ENCODE assay signal across 8 cellular contexts in the genomic region with DNA sequence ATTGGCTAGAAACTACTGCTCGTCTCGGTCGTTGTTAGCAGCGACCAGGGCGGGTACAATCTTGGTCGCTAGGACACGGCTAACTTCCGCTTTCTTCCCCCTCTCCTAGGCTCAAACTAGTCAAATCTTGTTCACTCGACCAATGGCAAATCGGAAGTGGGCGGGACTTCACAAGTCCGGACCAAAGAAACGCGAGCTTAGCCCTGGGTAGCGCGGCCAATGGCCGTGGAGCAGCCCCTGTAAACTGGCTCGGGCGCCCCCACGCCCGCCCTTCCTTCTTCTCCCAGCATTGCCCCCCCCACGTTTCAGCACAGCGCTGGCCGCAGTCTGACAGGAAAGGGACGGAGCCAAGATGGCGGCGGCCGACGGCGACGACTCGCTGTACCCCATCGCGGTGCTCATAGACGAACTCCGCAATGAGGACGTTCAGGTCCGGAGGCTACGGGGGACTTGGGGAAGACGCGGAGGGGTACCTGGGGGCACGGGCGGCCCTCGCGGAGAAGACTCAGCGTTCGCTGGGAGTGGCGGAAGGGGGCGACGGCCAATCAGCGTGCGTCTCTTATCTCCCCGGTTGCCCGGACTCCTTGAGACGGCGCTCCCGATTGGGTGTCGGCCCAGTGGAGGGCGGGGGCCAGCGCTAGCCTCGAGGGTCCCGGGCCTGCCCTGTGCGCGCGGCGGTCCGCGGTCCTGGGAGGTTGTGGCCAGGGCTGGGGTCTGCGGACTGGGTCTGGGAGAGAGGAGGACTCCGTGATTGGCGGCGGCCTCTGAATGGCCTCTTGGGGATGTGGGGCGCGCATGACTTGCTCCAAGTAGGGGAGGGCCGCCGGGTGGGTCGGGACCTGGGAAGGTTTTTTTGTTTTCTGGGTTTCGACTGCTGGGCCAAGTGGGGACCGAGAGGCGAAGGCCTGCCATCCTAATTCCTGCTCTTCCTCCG. TPM values are rescaled to one million over a fixed set of nuclear protein-coding genes. Genes with fewer than 3 reads are reported as not detected.
DNase-seq lines count a peak whose midpoint lies in the region; ATAC-seq and TF ChIP-seq lines count a peak whose summit lies in the region.

A gene (plus strand): TSS at position 308 of the 934 bp plus-strand sequence. CDS start 45 bp downstream, at position 353.

- POLR2A ChIA-PET in PC-9 (lab: Charles Lee; ENCODE audit: unreplicated experiment) = interaction anchor here (0.6 to 1.0 kb wide), 18 partner anchors 8 to 1857 kb away, joined by 3 to 51 read pairs (median 5); a partner anchor contains a TSS

- peaks cover 55% of the 10 kb centered on the region for H3K79me2 ChIP-seq in PC-9 (ENCODE audit: low read depth)

- H3K9me2 ChIP-seq in PC-9 (ENCODE audit: insufficient read depth) = no peaks in the 10 kb centered on the region

- H3K36me3 ChIP-seq in PC-9 (ENCODE audit: low read depth) (peaks cover 12% of the 10 kb centered on the region; the same call in 1 of the 2 replicates), mucosa of descending colon (ENCODE audit: low read depth) (peaks cover 4% of the 10 kb centered on the region)

- H3K4me1 ChIP-seq in PC-9 (replicated peaks; ENCODE audit: insufficient read depth) = peaks cover 17% of the 10 kb centered on the region
- H3K4me1 ChIP-seq in mucosa of descending colon (ENCODE audit: low read depth) = peaks cover 25% of the 10 kb centered on the region

- H3K9me3 ChIP-seq in PC-9 (ENCODE audit: insufficient read depth, low read depth) (no peaks in the 10 kb centered on the region), mucosa of descending colon (no peaks in the 10 kb centered on the region)

- CTCF ChIA-PET in PC-9 (lab: Charles Lee) = interaction anchor here (0.6 to 1.0 kb wide), 2 partner anchors 10 to 712 kb away, joined by 3 to 6 read pairs; no protein-coding TSS in a partner anchor

- peaks cover 4% of the 10 kb centered on the region; the same call in 1 of the 2 replicates for H3F3A ChIP-seq in PC-9 (ENCODE audit: insufficient read depth, low read depth)

- intact Hi-C loops in PC-9 (cut with micrococcal nuclease; ENCODE audit: unreplicated experiment) = loop anchor here (1.0 kb wide), 3 partner anchors 19 to 263 kb away; a partner anchor contains a TSS
- intact Hi-C loops in mucosa of descending colon (cut with DNase I, micrococcal nuclease) = no loop called here

- peak; percentile 92 for ATAC-seq in GM21619 (IDR thresholded peaks at IDR 0.05; ENCODE audit: unreplicated experiment)
- peak; percentile 91 for ATAC-seq in mucosa of descending colon

- H4K20me1 ChIP-seq in PC-9 (ENCODE audit: insufficient read depth) = peaks cover 37% of the 10 kb centered on the region

- DNase-seq in DMS153 (lab: John Stamatoyannopoulos, UW) = peak; percentile 100
- peak; percentile 100 for DNase-seq in Jurkat, Clone E6-1 (ENCODE audit: low read depth, low spot score)
- DNase-seq in PC-9 = peak; percentile 99 to 100
- peak; percentile 99 for DNase-seq in activated T-cell treated with anti-CD3 and anti-CD28 coated beads, Interleukin-2, amount 50 U/mL, for 1 hour
- peak; percentile 100 for DNase-seq in epithelial cell of prostate (ENCODE audit: low read depth, low spot score)
- peak; percentile 98 to 99 (median 99) for DNase-seq in mucosa of descending colon
- peak; percentile 96 for DNase-seq in stimulated activated CD8-positive, alpha-beta memory T cell treated with anti-CD3 and anti-CD28 coated beads, Interleukin-4, amount 100 ng/mL, for 24 hours (ENCODE audit: low read depth)

- H3K27me3 ChIP-seq in PC-9 (ENCODE audit: insufficient read depth, low read depth) = no peaks in the 10 kb centered on the region

- no peak for TF ChIP-seq CTCF in PC-9 (conservative IDR thresholded peaks at IDR 0.05)
- no peak for TF ChIP-seq CTCF in mucosa of descending colon (IDR thresholded peaks at IDR 0.05)

- H3K4me3 ChIP-seq in Jurkat, Clone E6-1 (ENCODE audit: low read length) = peak within 1 kb of the TSS; percentile 84
- H3K4me3 ChIP-seq in PC-9 = peak within 1 kb of the TSS; percentile 84
- peak within 1 kb of the TSS; percentile 77 for H3K4me3 ChIP-seq in mucosa of descending colon

- peak within 1 kb of the TSS; percentile 87 for H3K27ac ChIP-seq in PC-9
- peak within 1 kb of the TSS; percentile 88 for H3K27ac ChIP-seq in epithelial cell of prostate

- H3K4me2 ChIP-seq in PC-9 = peak within 1 kb of the TSS; percentile 97

- H2AFZ ChIP-seq in PC-9 = peak within 1 kb of the TSS; percentile 91

- no TSS peak for BruUV-seq in PC-9 (replicated peaks; lab: Mats Ljungman, UMichigan)

RNA-seq across cellular contexts. Expression of the gene that starts here (rescaled TPM):
- polyA plus RNA-seq in Jurkat, Clone E6-1 (2012; ENCODE audit: insufficient read depth, insufficient read length) = 291 TPM
- 316 and 324 TPM in 2 replicates for total RNA-seq in PC-9 (2021)
- total RNA-seq in mucosa of descending colon = 100 to 1,000 TPM; 212 to 274 (median 273) TPM

Comparison
In these comparisons a context has a peak if more than half of its experiments do, and no peak if none do; other contexts are left out.
1. Peak in every context shown above with its lines: DNase-seq, ATAC-seq, H3K4me3 ChIP-seq and H3K27ac ChIP-seq.